2 cellular contexts compared by ENCODE assay signal in the genomic region with DNA sequence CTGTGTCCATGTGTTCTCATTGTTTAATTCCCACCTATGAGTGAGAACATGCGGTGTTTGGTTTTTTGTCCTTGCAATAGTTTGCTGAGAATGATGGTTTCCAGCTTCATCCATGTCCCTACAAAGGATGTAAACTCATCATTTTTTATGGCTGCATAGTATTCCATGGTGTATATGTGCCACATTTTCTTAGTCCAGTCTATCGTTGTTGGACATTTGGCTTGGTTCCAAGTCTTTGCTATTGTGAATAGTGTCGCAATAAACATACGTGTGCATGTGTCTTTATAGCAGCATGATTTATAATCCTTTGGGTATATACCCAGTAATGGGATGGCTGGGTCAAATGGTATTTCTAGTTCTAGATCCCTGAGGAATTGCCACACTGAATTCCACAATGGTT.
DNase-seq lines count a peak whose midpoint lies in the region; ATAC-seq, FAIRE-seq and TF ChIP-seq lines count a peak whose summit lies in the region.
"Not testable (repeated sequence)": the region's sequence is repeated elsewhere in the genome, so short reads cannot be mapped to it uniquely, and the experiment has no call there.

No MANE protein-coding gene starts in this region.

- H3K9me3 ChIP-seq in HEK293 (ENCODE audit: control insufficient read depth, insufficient read depth, low read depth, low read length); K562 (replicated peaks; ENCODE audit: control insufficient read depth, insufficient read depth, low read depth, low read length): not testable (repeated sequence)

- not testable (repeated sequence) for FAIRE-seq in K562 (lab: Jason Lieb, UNC)

- BruUV-seq in K562 (replicated peaks; lab: Mats Ljungman, UMichigan) = not testable (repeated sequence)

- H3K4me1 ChIP-seq in HEK293 (ENCODE audit: control insufficient read depth, insufficient read depth, low read length); K562 (replicated peaks in 1 of 2; ENCODE audit: control insufficient read depth in 2 of 2, insufficient read depth in 2 of 2, low read length in 2 of 2): not testable (repeated sequence)

- intact Hi-C loops in K562 (cut with micrococcal nuclease) = not testable (repeated sequence)

- H3K36me3 ChIP-seq in HEK293 (ENCODE audit: control insufficient read depth in 2 of 2, insufficient read depth in 1 of 2, low read length in 2 of 2); K562 (ENCODE audit: control insufficient read depth, insufficient read depth, low read length): not testable (repeated sequence)

- not testable (repeated sequence) for H3K9ac ChIP-seq in K562 (ENCODE audit: insufficient read depth in 1 of 2, low read depth in 2 of 2, low read length in 2 of 2)

- TF ChIP-seq RAD21 in K562 (CRISPR knock-in tag; conservative IDR thresholded peaks at IDR 0.05 in 1 of 2, IDR thresholded peaks at IDR 0.05 in 1 of 2) = not testable (repeated sequence)

- not testable (repeated sequence) for TF ChIP-seq EP300 in K562 (IDR thresholded peaks at IDR 0.05; ENCODE audit: low read length)

- H4K20me1 ChIP-seq in K562 (replicated peaks; ENCODE audit: control insufficient read depth, insufficient read depth, low read length) = not testable (repeated sequence)

- not testable (repeated sequence) for TF ChIP-seq POLR2A in K562 (conservative IDR thresholded peaks at IDR 0.05)

- in situ Hi-C loops in K562 (cut with MboI) = loop anchor here (25.0 kb wide), 1 partner anchor 594 kb away; the partner anchor contains the start of gene RRM1

- CTCF ChIA-PET in HEK293 (lab: Yijun Ruan, JAX); K562 (lab: Yijun Ruan, JAX; ENCODE audit: low intra/inter-chr PET ratio): not testable (repeated sequence)

- not testable (repeated sequence) for H3K4me3 ChIP-seq in HEK293 (ENCODE audit: low read depth, low read length); K562

- not testable (repeated sequence) for H3K27me3 ChIP-seq in K562 (ENCODE audit: control insufficient read depth in 2 of 2, insufficient read depth in 2 of 2, low read length in 2 of 2)

- not testable (repeated sequence) for TF ChIP-seq CTCF in HEK293 (tag by site-specific recombination; IDR thresholded peaks at IDR 0.05); K562 (IDR thresholded peaks at IDR 0.05 in 2 of 3, conservative IDR thresholded peaks at IDR 0.05 in 1 of 3; ENCODE audit: insufficient read depth in 2 of 3, low read depth in 1 of 3, low read length in 3 of 3)

- no CpG with 5 or more reads among the region's 4 CpGs for WGBS in K562 (ENCODE audit: insufficient coverage, low coverage, missing lambda C conversion rate)

- not testable (repeated sequence) for H3K27ac ChIP-seq in HEK293 (ENCODE audit: extremely low read depth, low read depth, low read length); K562 (ENCODE audit: extremely low read depth, low read depth, low read length)

- DNase-seq in K562 (ENCODE audit: extremely low read depth in 1 of 4, low spot score in 3 of 4) = not testable (repeated sequence)

- H3K9me1 ChIP-seq in K562 (ENCODE audit: control insufficient read depth, insufficient read depth, low read length) = not testable (repeated sequence)

- ATAC-seq in K562 = not testable (repeated sequence)

- H3K79me2 ChIP-seq in K562 (ENCODE audit: control insufficient read depth, insufficient read depth, low read length) = not testable (repeated sequence)

- H3K4me2 ChIP-seq in K562 (ENCODE audit: insufficient read depth, low read length) = not testable (repeated sequence)

- POLR2A ChIA-PET in HEK293 (lab: Yijun Ruan, JAX); K562 (lab: Yijun Ruan, JAX): not testable (repeated sequence)

- H2AFZ ChIP-seq in K562 (ENCODE audit: low read depth, low read length) = not testable (repeated sequence)

TF ChIP-seq in HEK293, 187 proteins besides CTCF, POLR2A, EP300 and RAD21:
- TF ChIP-seq ZNF146 (tag by site-specific recombination; IDR thresholded peaks at IDR 0.05) = peak; percentile 64; the same call in 1 of the 2 replicates

TF ChIP-seq in K562, 482 proteins besides CTCF, POLR2A, EP300 and RAD21:
- TF ChIP-seq NFIX (CRISPR knock-in tag; IDR thresholded peaks at IDR 0.05; ENCODE audit: low read depth) = 0 out of 2 replicates have a peak, but pooled peaks have one; percentile 30
- TF ChIP-seq C11orf30 (IDR thresholded peaks at IDR 0.05; ENCODE audit: low read depth) = peak; percentile 8; the same call in 1 of the 2 replicates
- peak; percentile 83 for TF ChIP-seq NFIC (IDR thresholded peaks at IDR 0.05)
- peak; percentile 52; the same call in 1 of the 2 replicates for TF ChIP-seq CEBPB (tag; IDR thresholded peaks at IDR 0.05)
- TF ChIP-seq KDM1A (IDR thresholded peaks at IDR 0.05) = peak in 1 of 2 experiments; percentile 18; a peak in 1 of 4 replicates
- TF ChIP-seq ZNF146 (CRISPR knock-in tag; IDR thresholded peaks at IDR 0.05; ENCODE audit: unreplicated experiment) = peak; percentile 41
- peak; percentile 56; the same call in 1 of the 2 replicates for TF ChIP-seq BCOR (IDR thresholded peaks at IDR 0.05)
